In genomic region chr19:8513687-8514504, GRCh38 we compare ENCODE assay signal across 8 cellular contexts. TPM values are rescaled to one million over a fixed set of nuclear protein-coding genes. Genes with fewer than 3 reads are reported as not detected.
A peak's percentile ranks its signal among the peaks of the same experiment; 100 is the strongest.
DNase-seq lines count a peak whose midpoint lies in the region; ATAC-seq, FAIRE-seq and TF ChIP-seq lines count a peak whose summit lies in the region.

Gene ZNF414 (minus strand): TSS chr19:8514167. CDS start chr19:8514046, 121 bp downstream.

- peak; percentile 97 for DNase-seq in D721Med (ENCODE audit: insufficient read length, low spot score)
- DNase-seq in HuH-7 (ENCODE audit: low spot score): peak; percentile 94
- peak; percentile 90 for DNase-seq in activated CD8-positive, alpha-beta memory T cell treated with anti-CD3 and anti-CD28 coated beads, Interleukin-2, amount 50 U/mL, for 24 hours (ENCODE audit: extremely low read depth)
- peak; percentile 99 for DNase-seq in endodermal cell
- peak; percentile 98 for DNase-seq in mesenteric fat pad (ENCODE audit: low spot score)
- DNase-seq in stimulated activated CD8-positive, alpha-beta memory T cell treated with anti-CD3 and anti-CD28 coated beads, Interleukin-15, amount 100 ng/mL, for 1 hour (ENCODE audit: low read depth): peak; percentile 96

- H3K27me3 Mint-ChIP-seq in endodermal cell (ENCODE audit: insufficient read depth): no peaks in the 10 kb centered on the region

- H3K36me3 Mint-ChIP-seq in endodermal cell (ENCODE audit: low read depth): peaks cover 16% of the 10 kb centered on the region

- H3K27ac ChIP-seq in OCI-LY1 (ENCODE audit: low read depth, low read length, poor library complexity, severe bottlenecking): peak within 1 kb of the TSS; percentile 77
- peak within 1 kb of the TSS; percentile 88 for H3K27ac ChIP-seq in endodermal cell (ENCODE audit: low read depth, low read length)

- FAIRE-seq in D721Med (lab: Jason Lieb, UNC): no peak

- H3K27ac Mint-ChIP-seq in endodermal cell: peak within 1 kb of the TSS; percentile 99

- H3K4me1 ChIP-seq in OCI-LY1 (ENCODE audit: insufficient read depth, low read length, severe bottlenecking) (peaks cover 17% of the 10 kb centered on the region), endodermal cell (ENCODE audit: control insufficient read depth, insufficient read depth, low read length) (peaks cover 5% of the 10 kb centered on the region)

- no peaks in the 10 kb centered on the region for H3K79me2 ChIP-seq in OCI-LY1 (ENCODE audit: insufficient read depth, low read length)

- TF ChIP-seq CTCF in D721Med (IDR thresholded peaks at IDR 0.05; ENCODE audit: insufficient read depth, missing control alignments): no peak
- no peak for TF ChIP-seq CTCF in OCI-LY1 (IDR thresholded peaks at IDR 0.05; ENCODE audit: low read length)
- TF ChIP-seq CTCF in endodermal cell (conservative IDR thresholded peaks at IDR 0.05): no peak

- 5 to 8% methylated on average over 36 to 70 of the region's 70 CpGs for WGBS in endodermal cell (ENCODE audit: insufficient coverage in 1 of 2, insufficient read length in 1 of 2), 2 experiments

- H3F3A ChIP-seq in OCI-LY1 (ENCODE audit: insufficient read depth, low read length): no peaks in the 10 kb centered on the region

- H3K36me3 ChIP-seq in OCI-LY1 (ENCODE audit: insufficient read depth, low read length): peaks cover 10% of the 10 kb centered on the region; the same call in 1 of the 2 replicates
- H3K36me3 ChIP-seq in endodermal cell (ENCODE audit: control insufficient read depth, insufficient read depth, low read length): peaks cover 2% of the 10 kb centered on the region

- H3K9ac ChIP-seq in OCI-LY1 (ENCODE audit: low read length): peak within 1 kb of the TSS; percentile 85
- peak within 1 kb of the TSS; percentile 77 for H3K9ac ChIP-seq in endodermal cell (ENCODE audit: extremely low read depth, low read length, poor library complexity, severe bottlenecking)

- peak within 1 kb of the TSS; percentile 97 for H3K4me2 ChIP-seq in OCI-LY1 (ENCODE audit: low read length)

- ATAC-seq in GM21515 (IDR thresholded peaks at IDR 0.05; ENCODE audit: unreplicated experiment): peak; percentile 85

- no peaks in the 10 kb centered on the region for H3K9me2 ChIP-seq in OCI-LY1 (ENCODE audit: low read depth, low read length)

- H3K4me1 Mint-ChIP-seq in endodermal cell: peaks cover 7% of the 10 kb centered on the region

- H3K9me3 ChIP-seq in OCI-LY1 (ENCODE audit: low read length) (no peaks in the 10 kb centered on the region), endodermal cell (ENCODE audit: control insufficient read depth, low read length) (no peaks in the 10 kb centered on the region)

- H3K4me3 Mint-ChIP-seq in endodermal cell: peak within 1 kb of the TSS; percentile 81

- H3K4me3 ChIP-seq in OCI-LY1 (ENCODE audit: low read depth, low read length, poor library complexity, severe bottlenecking) (peak within 1 kb of the TSS; percentile 77), endodermal cell (ENCODE audit: low read length) (peak within 1 kb of the TSS; percentile 82)

- no peaks in the 10 kb centered on the region for H3K27me3 ChIP-seq in OCI-LY1 (ENCODE audit: insufficient read depth, low read length)
- H3K27me3 ChIP-seq in endodermal cell (ENCODE audit: control insufficient read depth, insufficient read depth, low read length, poor library complexity, severe bottlenecking): no peaks in the 10 kb centered on the region

- no peaks in the 10 kb centered on the region for H4K20me1 ChIP-seq in OCI-LY1 (ENCODE audit: insufficient read depth, low read length)

- H2AFZ ChIP-seq in OCI-LY1 (ENCODE audit: low read length): no peak within 1 kb of the TSS

- H3K9me3 Mint-ChIP-seq in endodermal cell: peaks cover 1% of the 10 kb centered on the region

RNA-seq across cellular contexts. Expression of gene ZNF414, which starts in this region (rescaled TPM):
- total RNA-seq in endodermal cell: 10 to 100 TPM; 22.6 to 23.7 TPM
- polyA plus RNA-seq in endodermal cell (2013, experiment 1 of 2): 20.2 TPM
- 25.0 TPM for polyA plus RNA-seq in endodermal cell (2013, experiment 2 of 2)
- 18.5 TPM for total RNA-seq in mesenteric fat pad

Comparison
In these comparisons a context has a peak if more than half of its experiments do, and no peak if none do; other contexts are left out.
1. Peak in every context shown above with its lines: DNase-seq, ATAC-seq, H3K4me3 ChIP-seq and H3K27ac ChIP-seq.